ENCODE assay signal across 8 cellular contexts in the genomic region with DNA sequence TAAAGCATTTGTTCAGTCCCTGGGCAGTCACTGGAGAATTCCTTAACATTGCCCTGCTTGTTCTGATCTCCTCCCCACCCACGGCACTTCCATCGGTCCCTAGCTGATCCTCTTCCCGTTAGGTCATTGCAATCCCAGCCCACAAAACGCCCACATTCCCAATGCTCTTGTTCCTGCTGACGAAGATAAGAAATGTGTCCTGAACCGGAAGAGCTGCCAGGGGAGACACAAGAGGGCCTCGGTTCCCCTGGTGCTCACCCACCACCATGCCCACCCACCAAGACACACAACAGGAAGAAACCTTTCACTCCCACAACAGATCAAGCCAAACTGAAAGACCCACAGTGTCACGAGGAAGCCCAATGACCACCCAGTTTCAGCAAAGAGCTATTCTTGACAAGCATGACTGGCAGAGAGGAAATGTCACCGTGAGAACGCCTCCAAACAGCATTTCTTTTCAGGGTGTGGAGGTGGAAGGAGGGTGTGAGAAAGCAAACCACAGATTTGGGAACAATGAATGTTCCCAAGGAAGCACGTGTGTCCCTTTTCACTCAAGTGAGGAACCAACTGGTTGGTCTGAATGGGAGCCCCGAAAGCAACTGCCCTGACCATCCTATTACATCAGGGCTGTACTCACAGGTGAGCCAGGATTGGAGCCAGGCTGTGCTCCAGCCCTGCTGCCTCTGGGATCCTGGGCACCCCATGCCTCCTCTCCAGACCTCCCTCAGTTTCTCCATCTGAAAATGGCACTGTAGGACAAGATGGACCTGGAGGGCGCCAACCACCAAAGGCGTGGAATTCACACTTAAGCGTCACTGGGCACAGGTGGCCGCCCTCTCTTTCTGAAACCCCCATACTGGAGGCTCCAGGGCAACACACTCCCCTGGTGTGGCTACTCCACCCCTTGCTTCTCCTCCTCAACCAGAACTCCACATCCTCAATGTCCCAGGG.
A peak's percentile ranks its signal among the peaks of the same experiment; 100 is the strongest.
DNase-seq lines count a peak whose midpoint lies in the region; ATAC-seq and TF ChIP-seq lines count a peak whose summit lies in the region.

No MANE protein-coding gene starts in this region.

- WGBS in mesenchymal stem cell = 86% methylated on average over 16 of the region's 16 CpGs

- H2AFZ ChIP-seq in mesenchymal stem cell (ENCODE audit: low read depth, low read length) = no peak overlapping the region

- H3K18ac ChIP-seq in mesenchymal stem cell (ENCODE audit: low read depth in 1 of 2, low read length in 2 of 2) = no peak overlapping the region

- no peak overlapping the region for H2BK12ac ChIP-seq in mesenchymal stem cell (ENCODE audit: low read length in 2 of 2)

- DNase-seq in breast epithelium (ENCODE audit: low spot score in 2 of 2) = no peak
- no peak for DNase-seq in mesenchymal stem cell
- DNase-seq in AG08395 (ENCODE audit: low spot score) = no peak
- DNase-seq in NCI-H345 treated with DMSO at 0.1 percent for 48 hours (lab: John Stamatoyannopoulos, UW; ENCODE audit: unreplicated experiment) = no peak
- no peak for DNase-seq in NCI-H446 treated with DMSO at 0.1 percent for 48 hours (lab: John Stamatoyannopoulos, UW)
- no peak for DNase-seq in NK-92 (lab: John Stamatoyannopoulos, UW; ENCODE audit: unreplicated experiment)

- H3K4me3 ChIP-seq in breast epithelium (peak overlapping the region in 1 of 3 donors; percentile 37), mesenchymal stem cell (ENCODE audit: insufficient read depth in 1 of 2, low read depth in 1 of 2, low read length in 2 of 2) (peak overlapping the region in 1 of 2 experiments; percentile 9)

- H3K4me1 ChIP-seq in breast epithelium = no peaks in the 10 kb centered on the region
- peaks cover 4% of the 10 kb centered on the region for H3K4me1 ChIP-seq in mesenchymal stem cell (ENCODE audit: control insufficient read depth, insufficient read depth, low read depth, low read length)

- no peaks in the 10 kb centered on the region for H3K9me3 ChIP-seq in breast epithelium
- H3K9me3 ChIP-seq in mesenchymal stem cell (ENCODE audit: control insufficient read depth, low read length) = no peaks in the 10 kb centered on the region

- H4K8ac ChIP-seq in mesenchymal stem cell (ENCODE audit: low read length) = no peak overlapping the region

- no peak overlapping the region for H2BK120ac ChIP-seq in mesenchymal stem cell (ENCODE audit: low read depth, low read length)

- peak; percentile 41 for ATAC-seq in GM18519 (IDR thresholded peaks at IDR 0.05; ENCODE audit: low FRiP score, unreplicated experiment)
- ATAC-seq in HG03097 (IDR thresholded peaks at IDR 0.05; ENCODE audit: low FRiP score, unreplicated experiment) = peak; percentile 42

- H3K27me3 ChIP-seq in breast epithelium (no peaks in the 10 kb centered on the region), mesenchymal stem cell (ENCODE audit: control insufficient read depth in 1 of 2, insufficient read depth in 1 of 2, low read length in 2 of 2) (no peaks in the 10 kb centered on the region)

- no peak for TF ChIP-seq POLR2A in breast epithelium (IDR thresholded peaks at IDR 0.05)

- no peak overlapping the region for H3K4ac ChIP-seq in mesenchymal stem cell (ENCODE audit: low read depth in 1 of 2, low read length in 2 of 2)

- no peak overlapping the region for H2AK5ac ChIP-seq in mesenchymal stem cell (ENCODE audit: low read length, severe bottlenecking)

- no peak overlapping the region for H3K14ac ChIP-seq in mesenchymal stem cell (ENCODE audit: low read length in 2 of 2)

- no peak overlapping the region for H2BK15ac ChIP-seq in mesenchymal stem cell (ENCODE audit: low read depth, poor library complexity, severe bottlenecking)

- H3K27ac ChIP-seq in breast epithelium (peak overlapping the region; percentile 33 to 84), mesenchymal stem cell (ENCODE audit: low read length, poor library complexity, severe bottlenecking) (no peak overlapping the region)

- peaks cover 41% of the 10 kb centered on the region for H3K79me1 ChIP-seq in mesenchymal stem cell (replicated peaks; ENCODE audit: low read length, poor library complexity, severe bottlenecking)

- H2BK5ac ChIP-seq in mesenchymal stem cell (ENCODE audit: low read depth, low read length, poor library complexity, severe bottlenecking) = no peak overlapping the region

- peak overlapping the region; percentile 62 for H3K9ac ChIP-seq in mesenchymal stem cell (ENCODE audit: low read length)

- no peak overlapping the region for H3K4me2 ChIP-seq in mesenchymal stem cell (ENCODE audit: low read length, poor library complexity, severe bottlenecking)

- no peak overlapping the region for H3K23ac ChIP-seq in mesenchymal stem cell (ENCODE audit: low read length in 2 of 2)

- intact Hi-C loops in breast epithelium (cut with DNase I; ENCODE audit: low total_unique reads) = no loop called here

- no peak for TF ChIP-seq CTCF in breast epithelium (IDR thresholded peaks at IDR 0.05)

- H3K36me3 ChIP-seq in breast epithelium (no peaks in the 10 kb centered on the region), mesenchymal stem cell (ENCODE audit: control insufficient read depth in 1 of 2, insufficient read depth in 2 of 2, low read depth in 1 of 2, low read length in 2 of 2) (peaks cover 42 to 48% of the 10 kb centered on the region in 2 experiments)

- no peak overlapping the region for H4K91ac ChIP-seq in mesenchymal stem cell (ENCODE audit: low read length)
